ENCODE assay signal across 21 cellular contexts in the genomic region with DNA sequence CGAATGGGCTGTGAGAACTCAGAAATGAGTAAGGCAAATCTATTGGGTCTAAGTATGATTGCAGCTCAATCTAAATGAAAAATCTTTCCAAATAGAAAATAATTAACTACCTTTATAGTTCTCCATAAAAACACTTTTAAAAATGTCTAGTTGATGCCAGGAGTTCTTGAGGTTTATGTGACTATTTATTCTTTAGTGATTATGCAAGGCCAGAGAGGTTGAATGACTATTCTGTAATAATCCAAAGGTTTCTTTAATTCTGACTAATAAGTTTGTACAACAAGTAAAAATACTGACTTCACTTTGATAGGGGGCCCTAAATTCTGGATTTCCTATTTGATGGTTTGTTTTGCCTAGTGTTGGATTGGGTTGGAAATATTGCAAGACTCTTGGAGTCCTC.
"Had no signal": no experiment of that assay in that cellular context is flagged by ENCODE, and none has a peak within 500 bp of the region (broad histone marks: within the 10 kb centered on the region; RNA-seq: fewer than 3 reads in every experiment).

No MANE protein-coding gene starts in this region.

- DNase-seq: Kasumi-1, MM.1S, NCI-H1092 treated with DMSO at 0.1 percent for 48 hours, NCI-H1436, NCI-H187, NCI-H2029, NCI-H2081 treated with DMSO at 0.1 percent for 48 hours, NCI-H2171, NCI-H226, NCI-H446, NCI-H510A, NCI-H524 treated with DMSO at 0.1 percent for 48 hours, NCI-H69, NCI-H774, PC-3, SHP77 had no signal

- ATAC-seq: K562, Panc1, PC-3, SK-N-SH treated with all-trans-retinoic acid at 6 μM for 48 hours had no signal

- H3K27ac ChIP-seq: KMS-11, RWPE1 had no signal

- H3K9ac ChIP-seq: KMS-11 had no signal

- FAIRE-seq: K562 had no signal

- H3K4me3 ChIP-seq: K562 had no signal

- H3K4me2 ChIP-seq: KMS-11 had no signal
